Comparison of ENCODE assay signal across 8 cellular contexts in genomic region chr7:129950191-129950940, GRCh38.
DNase-seq lines count a peak whose midpoint lies in the region; ATAC-seq lines count a peak whose summit lies in the region.

No MANE protein-coding gene starts in this region.

- peaks cover 24 to 35% of the 10 kb centered on the region in 2 donors for H3K4me1 ChIP-seq in mucosa of rectum (ENCODE audit: control insufficient read depth in 2 of 2, insufficient read depth in 2 of 2, low read length in 2 of 2)

- H3K27me3 ChIP-seq in mucosa of rectum (ENCODE audit: control insufficient read depth in 2 of 2, insufficient read depth in 2 of 2, low read length in 2 of 2) = no peaks in the 10 kb centered on the region

- DNase-seq in NCI-H748 (lab: John Stamatoyannopoulos, UW; ENCODE audit: unreplicated experiment) (peak; percentile 49), NCI-H748 treated with DMSO at 0.1 percent for 48 hours (lab: John Stamatoyannopoulos, UW) (no peak), NCI-H526 (lab: John Stamatoyannopoulos, UW) (no peak), NCI-H510A (lab: John Stamatoyannopoulos, UW) (no peak), NCI-H2196 treated with DMSO at 0.1 percent for 48 hours (lab: John Stamatoyannopoulos, UW; ENCODE audit: unreplicated experiment) (no peak)
- no peak for DNase-seq in central memory CD8-positive, alpha-beta T cell (ENCODE audit: low spot score in 2 of 2)

- no peaks in the 10 kb centered on the region for H3K27me3 Mint-ChIP-seq in central memory CD8-positive, alpha-beta T cell

- H3K36me3 ChIP-seq in mucosa of rectum (ENCODE audit: control insufficient read depth in 2 of 2, insufficient read depth in 2 of 2, low read length in 2 of 2) = peaks cover 0 to 3% of the 10 kb centered on the region in 2 donors

- H3K4me1 Mint-ChIP-seq in central memory CD8-positive, alpha-beta T cell = peaks cover 9% of the 10 kb centered on the region

- no peak overlapping the region for H3K4me3 Mint-ChIP-seq in central memory CD8-positive, alpha-beta T cell

- H3K4me3 ChIP-seq in mucosa of rectum (ENCODE audit: low read length in 2 of 2) = peak overlapping the region; percentile 83 to 94

- no peaks in the 10 kb centered on the region for H3K9me3 ChIP-seq in mucosa of rectum (ENCODE audit: control insufficient read depth in 2 of 2, low read length in 2 of 2)

- peak; percentile 26 for ATAC-seq in HG03439 (IDR thresholded peaks at IDR 0.05; ENCODE audit: unreplicated experiment)
- peak; percentile 11 for ATAC-seq in central memory CD8-positive, alpha-beta T cell (replicated peaks; ENCODE audit: extremely low read depth, poor library complexity, severe bottlenecking)

- H3K27ac Mint-ChIP-seq in central memory CD8-positive, alpha-beta T cell (ENCODE audit: low read depth) = no peak overlapping the region

- H3K9me3 Mint-ChIP-seq in central memory CD8-positive, alpha-beta T cell = no peaks in the 10 kb centered on the region

- peak overlapping the region; percentile 93 to 95 for H3K27ac ChIP-seq in mucosa of rectum (ENCODE audit: low read depth in 2 of 2, low read length in 2 of 2)

- peaks cover 22% of the 10 kb centered on the region for H3K36me3 Mint-ChIP-seq in central memory CD8-positive, alpha-beta T cell (ENCODE audit: insufficient read depth)

- peak overlapping the region; percentile 96 to 97 for H3K9ac ChIP-seq in mucosa of rectum (ENCODE audit: low read depth in 1 of 2, low read length in 2 of 2)
